ENCODE assay signal across 27 cellular contexts in genomic region chr12:94970560-94970959, GRCh38.
"Had no signal": no experiment of that assay in that cellular context is flagged by ENCODE, and none has a peak within 500 bp of the region (broad histone marks: within the 10 kb centered on the region; RNA-seq: fewer than 3 reads in every experiment).

No MANE protein-coding gene starts in this region.

- H3K9me3 ChIP-seq: ascending aorta, breast epithelium, colonic mucosa, esophagus squamous epithelium, gastroesophageal sphincter had no signal

- H3K4me3 ChIP-seq: ascending aorta, breast epithelium, cardiac muscle cell, colonic mucosa, esophagus squamous epithelium, gastroesophageal sphincter had no signal

- ATAC-seq: activated CD4-positive, alpha-beta T cell treated with anti-CD3 and anti-CD28 coated beads for 36 hours; activated CD8-positive, alpha-beta memory T cell treated with anti-CD3 and anti-CD28 coated beads, Interleukin-2, amount 10 ng/mL, durations not matched to agents 7 days and 5 days; activated CD8-positive, alpha-beta T cell treated with anti-CD3 and anti-CD28 coated beads, Interleukin-2, amount 10 ng/mL, durations not matched to agents 7 days and 5 days; activated naive CD4-positive, alpha-beta T cell treated with anti-CD3 and anti-CD28 coated beads, Interleukin-2, amount 50 U/mL, for 72 hours; gastroesophageal sphincter had no signal

- DNase-seq: activated CD4-positive, alpha-beta memory T cell treated with anti-CD3 and anti-CD28 coated beads for 36 hours; activated CD4-positive, alpha-beta T cell treated with anti-CD3 and anti-CD28 coated beads for 36 hours; activated CD4-positive, alpha-beta T cell treated with anti-CD3 and anti-CD28 coated beads, Interleukin-2, amount 10 ng/mL, durations not matched to agents 24 days and 14 days; activated CD4-positive, CD25-positive, alpha-beta regulatory T cell; activated CD4-positive, CD25-positive, alpha-beta regulatory T cell treated with anti-CD3 and anti-CD28 coated beads, Interleukin-2, amount 50 U/mL, for 72 hours; activated CD8-positive, alpha-beta memory T cell treated with anti-CD3 and anti-CD28 coated beads, Interleukin-2, amount 10 ng/mL, durations not matched to agents 7 days and 5 days; activated CD8-positive, alpha-beta memory T cell treated with anti-CD3 and anti-CD28 coated beads, Interleukin-2, amount 50 U/mL, for 4 hours; activated CD8-positive, alpha-beta T cell treated with anti-CD3 and anti-CD28 coated beads, Interleukin-2, amount 10 ng/mL, durations not matched to agents 7 days and 5 days; activated effector memory CD4-positive, alpha-beta T cell treated with anti-CD3 and anti-CD28 coated beads, Interleukin-2, amount 50 U/mL, for 16 hours; activated naive CD4-positive, alpha-beta T cell; activated naive CD4-positive, alpha-beta T cell treated with anti-CD3 and anti-CD28 coated beads, Interleukin-2, amount 10 ng/mL, durations not matched to agents 7 days and 5 days; activated naive CD8-positive, alpha-beta T cell treated with anti-CD3 and anti-CD28 coated beads, Interleukin-2, amount 10 ng/mL, durations not matched to agents 7 days and 5 days; activated T-cell treated with anti-CD3 and anti-CD28 coated beads, Interleukin-2, amount 50 U/mL, for 1 hour; activated T-cell treated with anti-CD3 and anti-CD28 coated beads, Interleukin-2, amount 50 U/mL, for 48 hours; central memory CD4-positive, alpha-beta T cell; cerebellar nuclear complex; colonic mucosa; effector CD8-positive, alpha-beta T cell; esophagus squamous epithelium; foreskin melanocyte; T-helper 2 cell had no signal

- H3K27ac ChIP-seq: ascending aorta, breast epithelium, cardiac muscle cell, colonic mucosa, epithelial cell of prostate, esophagus squamous epithelium, gastroesophageal sphincter had no signal

- H3K4me1 ChIP-seq: ascending aorta, breast epithelium, colonic mucosa, esophagus squamous epithelium, gastroesophageal sphincter had no signal

- H3K36me3 ChIP-seq: breast epithelium, cardiac muscle cell had no signal

- H3K27me3 ChIP-seq: ascending aorta, breast epithelium, cardiac muscle cell, colonic mucosa, esophagus squamous epithelium, gastroesophageal sphincter had no signal
